ENCODE assay signal across 10 cellular contexts in genomic region chr7:24283559-24283899, GRCh38. TPM values are rescaled to one million over a fixed set of nuclear protein-coding genes. Genes with fewer than 3 reads are reported as not detected.
DNase-seq lines count a peak whose midpoint lies in the region; ATAC-seq and TF ChIP-seq lines count a peak whose summit lies in the region.
"Had no signal": no experiment of that assay in that cellular context is flagged by ENCODE, and none has a peak within 500 bp of the region (broad histone marks: within the 10 kb centered on the region; RNA-seq: fewer than 3 reads in every experiment).

No MANE protein-coding gene starts in this region.

- no peaks in the 10 kb centered on the region for H4K20me1 ChIP-seq in H9 (ENCODE audit: control insufficient read depth, insufficient read depth, insufficient read length)

- peaks cover 17% of the 10 kb centered on the region for H3K4me1 ChIP-seq in CD4-positive, alpha-beta memory T cell (ENCODE audit: insufficient read depth, low read length)
- no peaks in the 10 kb centered on the region; the same call in 1 of the 2 replicates for H3K4me1 ChIP-seq in H9 (ENCODE audit: insufficient read depth, low read length)

- peak overlapping the region in 7 of 8 donors; percentile 69 to 88 (median 75) for H3K4me3 Mint-ChIP-seq in CD4-positive, alpha-beta memory T cell
- peak overlapping the region; percentile 56 to 81 for H3K4me3 Mint-ChIP-seq in H9
- H3K4me3 Mint-ChIP-seq in brain: peak overlapping the region; percentile 80 to 92 (median 84)
- peak overlapping the region; percentile 72 for H3K4me3 Mint-ChIP-seq in neural crest cell

- no peak overlapping the region for H3T11ph ChIP-seq in H9 (ENCODE audit: low read length)

- CTCF ChIA-PET in CD4-positive, alpha-beta memory T cell (lab: Charles Lee; ENCODE audit: partially characterized antibody): no interaction called here

- POLR2A ChIA-PET in CD4-positive, alpha-beta memory T cell (lab: Charles Lee; ENCODE audit: partially characterized antibody): no interaction called here

- no peak overlapping the region for H2BK20ac ChIP-seq in H9 (ENCODE audit: low read depth, low read length, poor library complexity, severe bottlenecking)

- no peak overlapping the region for H3K23ac ChIP-seq in H9 (ENCODE audit: insufficient read length, low read depth, low read length)

- H2BK5ac ChIP-seq in H9 (ENCODE audit: insufficient read length, low read length): no peak overlapping the region

- peak overlapping the region; percentile 48 for H3K4me2 ChIP-seq in H9 (ENCODE audit: insufficient read depth, insufficient read length, low read length)

- H3K9me3 Mint-ChIP-seq in CD4-positive, alpha-beta memory T cell: no peaks in the 10 kb centered on the region
- peaks cover 2 to 9% of the 10 kb centered on the region in 2 experiments; a peak in 2 of 5 replicates for H3K9me3 Mint-ChIP-seq in H9
- peaks cover 0 to 8% (median 0%) of the 10 kb centered on the region in 5 experiments for H3K9me3 Mint-ChIP-seq in brain
- no peaks in the 10 kb centered on the region for H3K9me3 Mint-ChIP-seq in neural crest cell

- H2BK120ac ChIP-seq in H9 (ENCODE audit: low read depth, low read length, poor library complexity, severe bottlenecking): no peak overlapping the region

- no peak overlapping the region for H4K91ac ChIP-seq in H9 (ENCODE audit: insufficient read length, low read depth, low read length)

- H3K79me1 ChIP-seq in H9 (ENCODE audit: insufficient read depth, low read depth, low read length, poor library complexity, severe bottlenecking): no peaks in the 10 kb centered on the region

- no peak overlapping the region for H3K14ac ChIP-seq in H9 (ENCODE audit: insufficient read depth, low read length)

- no peaks in the 10 kb centered on the region for H3K9me3 ChIP-seq in CD4-positive, alpha-beta memory T cell (ENCODE audit: control insufficient read depth in 1 of 2, low read length in 2 of 2)
- H3K9me3 ChIP-seq in H9 (ENCODE audit: control insufficient read depth, low read depth, low read length): peaks cover 5% of the 10 kb centered on the region

- H2AFZ ChIP-seq in H9 (ENCODE audit: low read length): no peak overlapping the region

- no peak overlapping the region for H4K5ac ChIP-seq in H9 (ENCODE audit: insufficient read length, low read depth, low read length)

- ATAC-seq in HG03159 (IDR thresholded peaks at IDR 0.05; ENCODE audit: unreplicated experiment): no peak
- no peak for ATAC-seq in HG02798 (IDR thresholded peaks at IDR 0.05; ENCODE audit: poor library complexity, unreplicated experiment)
- ATAC-seq in GM21526 (IDR thresholded peaks at IDR 0.05; ENCODE audit: low FRiP score, unreplicated experiment): no peak
- ATAC-seq: left lobe of liver had no signal

- H3K27me3 ChIP-seq in CD4-positive, alpha-beta memory T cell (ENCODE audit: insufficient read depth, low read length): peaks cover 24% of the 10 kb centered on the region
- H3K27me3 ChIP-seq in H9 (ENCODE audit: insufficient read depth, low read length): peaks cover 30% of the 10 kb centered on the region; the same call in 1 of the 2 replicates

- H3K9ac ChIP-seq in H9 (ENCODE audit: extremely low read depth, insufficient read length, low read length): no peak overlapping the region

- DNase-seq in CD4-positive, alpha-beta memory T cell: no peak
- DNase-seq in H9 (no peak), neural crest cell (ENCODE audit: low read depth, low spot score) (no peak), DMS153 (lab: John Stamatoyannopoulos, UW) (no peak)
- DNase-seq: KG1 had no signal

- peaks cover 6 to 20% (median 12%) of the 10 kb centered on the region in 4 donors for H3K4me1 Mint-ChIP-seq in CD4-positive, alpha-beta memory T cell
- H3K4me1 Mint-ChIP-seq in H9 (peaks cover 7 to 15% of the 10 kb centered on the region in 2 experiments), brain (peaks cover 5% of the 10 kb centered on the region), neural crest cell (no peaks in the 10 kb centered on the region)

- no peak overlapping the region for H2AK5ac ChIP-seq in H9 (ENCODE audit: insufficient read length, low read length)

- no peak overlapping the region for H3K4me3 ChIP-seq in CD4-positive, alpha-beta memory T cell (ENCODE audit: low read length in 2 of 2)

- H3K27ac Mint-ChIP-seq in CD4-positive, alpha-beta memory T cell: no peak overlapping the region
- no peak overlapping the region for H3K27ac Mint-ChIP-seq in H9
- H3K27ac Mint-ChIP-seq in brain: peak overlapping the region in 1 of 5 experiments; percentile 89
- H3K27ac Mint-ChIP-seq in neural crest cell (ENCODE audit: unreplicated experiment): no peak overlapping the region

- TF ChIP-seq CTCF in H9 (conservative IDR thresholded peaks at IDR 0.05): no peak
- no peak for TF ChIP-seq CTCF in brain (conservative IDR thresholded peaks at IDR 0.05)
- no peak for TF ChIP-seq CTCF in neural crest cell (conservative IDR thresholded peaks at IDR 0.05)

- H3K18ac ChIP-seq in H9 (ENCODE audit: insufficient read length, low read depth, low read length): no peak overlapping the region

- peaks cover 17% of the 10 kb centered on the region for H3K23me2 ChIP-seq in H9 (ENCODE audit: insufficient read length, low read depth, low read length, poor library complexity, severe bottlenecking)

- no peak overlapping the region for H2BK15ac ChIP-seq in H9 (ENCODE audit: low read depth, low read length)

- intact Hi-C loops in CD4-positive, alpha-beta memory T cell (cut with micrococcal nuclease): no loop called here

- H3K36me3 ChIP-seq in CD4-positive, alpha-beta memory T cell (ENCODE audit: insufficient read depth, low read length): no peaks in the 10 kb centered on the region

- peaks cover 21 to 24% of the 10 kb centered on the region in 2 donors for H3K27me3 Mint-ChIP-seq in CD4-positive, alpha-beta memory T cell
- H3K27me3 Mint-ChIP-seq in H9 (ENCODE audit: low read depth) (peaks cover 14% of the 10 kb centered on the region), brain (peaks cover 33% of the 10 kb centered on the region), neural crest cell (ENCODE audit: low read depth) (peaks cover 43% of the 10 kb centered on the region)

- H4K8ac ChIP-seq in H9 (replicated peaks; ENCODE audit: insufficient read length, low read depth, low read length): no peak overlapping the region

- H3K27ac ChIP-seq in CD4-positive, alpha-beta memory T cell (ENCODE audit: low read depth, low read length): no peak overlapping the region
- no peak overlapping the region for H3K27ac ChIP-seq in H9 (ENCODE audit: insufficient read length, low read depth, low read length)

- H3K79me2 ChIP-seq in H9 (ENCODE audit: insufficient read depth, low read length): no peaks in the 10 kb centered on the region

- no peak overlapping the region for H3K56ac ChIP-seq in H9 (ENCODE audit: insufficient read length, low read depth, low read length)

- no peak overlapping the region for H2BK12ac ChIP-seq in H9 (ENCODE audit: insufficient read length, low read depth, low read length)

- H3K36me3 Mint-ChIP-seq in CD4-positive, alpha-beta memory T cell: no peaks in the 10 kb centered on the region
- H3K36me3 Mint-ChIP-seq in H9 (ENCODE audit: insufficient read depth in 1 of 3, low read depth in 3 of 3): peaks cover 0 to 15% (median 2%) of the 10 kb centered on the region in 3 experiments; a peak in 2 of 7 replicates
- no peaks in the 10 kb centered on the region for H3K36me3 Mint-ChIP-seq in brain
- no peaks in the 10 kb centered on the region for H3K36me3 Mint-ChIP-seq in neural crest cell (ENCODE audit: low read depth)

- H3K4ac ChIP-seq in H9 (ENCODE audit: low read depth, low read length): no peak overlapping the region

- no CpG with 5 or more reads among the region's 19 CpGs for WGBS in H9 (ENCODE audit: extremely low coverage, insufficient read length, low lambda C conversion rate)

RNA-seq across cellular contexts. Expression of gene NPY, which starts 0.5 kb away (rescaled TPM):
- not detected for total RNA-seq in CD4-positive, alpha-beta memory T cell
- polyA plus RNA-seq in CD4-positive, alpha-beta memory T cell: not detected
- not detected in 2 replicates for total RNA-seq in H9 (2021)
- 9.0 TPM for polyA plus RNA-seq in brain (ENCODE audit: insufficient read depth, low read depth, low replicate concordance)
- not detected in 2 replicates for total RNA-seq in neural crest cell
- total RNA-seq: left lobe of liver had no signal
